ENCODE assay signal across 2 cellular contexts in genomic region chr10:97277551-97277950, GRCh38.
TF ChIP-seq lines count a peak whose summit lies in the region.

No MANE protein-coding gene starts in this region.

TF ChIP-seq in GM12891, 5 proteins besides CTCF, POLR2A, EP300 and RAD21:
- TF ChIP-seq TAF1 (IDR thresholded peaks at IDR 0.05; ENCODE audit: low read depth, low read length) (no peak), POU2F2 (IDR thresholded peaks at IDR 0.05; ENCODE audit: low read depth, low read length) (no peak), SPI1 (IDR thresholded peaks at IDR 0.05; ENCODE audit: low read depth, low read length) (no peak), PAX5 (IDR thresholded peaks at IDR 0.05; ENCODE audit: insufficient read depth, low read length, severe bottlenecking) (no peak), POLR2AphosphoS5 (IDR thresholded peaks at IDR 0.05; ENCODE audit: low read depth, low read length) (no peak)

TF ChIP-seq in GM12878, 131 proteins besides CTCF, POLR2A, EP300 and RAD21:
- no peak for TF ChIP-seq CBX5 (IDR thresholded peaks at IDR 0.05; ENCODE audit: low read depth)
- TF ChIP-seq NRF1 (conservative IDR thresholded peaks at IDR 0.05; ENCODE audit: low read depth, low read length) = no peak
- TF ChIP-seq HCFC1 (IDR thresholded peaks at IDR 0.05; ENCODE audit: low read length) = no peak
- TF ChIP-seq CUX1 (IDR thresholded peaks at IDR 0.05; ENCODE audit: insufficient replicate concordance, low read depth, low read length) = no peak
- no peak for TF ChIP-seq BHLHE40 (IDR thresholded peaks at IDR 0.05; ENCODE audit: borderline replicate concordance in 1 of 2, low read depth in 2 of 2, low read length in 1 of 2)
- no peak for TF ChIP-seq ZBTB33 (IDR thresholded peaks at IDR 0.05)
- TF ChIP-seq TBL1XR1 (IDR thresholded peaks at IDR 0.05; ENCODE audit: low read depth, low read length) = no peak
- no peak for TF ChIP-seq IRF5 (IDR thresholded peaks at IDR 0.05; ENCODE audit: borderline replicate concordance)
- TF ChIP-seq ZSCAN29 (IDR thresholded peaks at IDR 0.05) = no peak
- no peak for TF ChIP-seq HDGF (IDR thresholded peaks at IDR 0.05)
- no peak for TF ChIP-seq SUPT20H (IDR thresholded peaks at IDR 0.05; ENCODE audit: borderline replicate concordance, control insufficient read depth, low read depth, low read length)
- TF ChIP-seq ZNF274 (IDR thresholded peaks at IDR 0.05; ENCODE audit: insufficient read depth, insufficient read length) = no peak
- TF ChIP-seq PBX3 (IDR thresholded peaks at IDR 0.05; ENCODE audit: insufficient replicate concordance, low read depth, low read length) = no peak
- no peak for TF ChIP-seq EED (IDR thresholded peaks at IDR 0.05; ENCODE audit: low read depth)
- no peak for TF ChIP-seq RBBP5 (conservative IDR thresholded peaks at IDR 0.05)
- TF ChIP-seq CREB1 (IDR thresholded peaks at IDR 0.05; ENCODE audit: low read depth) = no peak
TF ChIP-seq in GM12878: peak in this region for 0.
